Comparison of ENCODE assay signal across 8 cellular contexts in the genomic region with DNA sequence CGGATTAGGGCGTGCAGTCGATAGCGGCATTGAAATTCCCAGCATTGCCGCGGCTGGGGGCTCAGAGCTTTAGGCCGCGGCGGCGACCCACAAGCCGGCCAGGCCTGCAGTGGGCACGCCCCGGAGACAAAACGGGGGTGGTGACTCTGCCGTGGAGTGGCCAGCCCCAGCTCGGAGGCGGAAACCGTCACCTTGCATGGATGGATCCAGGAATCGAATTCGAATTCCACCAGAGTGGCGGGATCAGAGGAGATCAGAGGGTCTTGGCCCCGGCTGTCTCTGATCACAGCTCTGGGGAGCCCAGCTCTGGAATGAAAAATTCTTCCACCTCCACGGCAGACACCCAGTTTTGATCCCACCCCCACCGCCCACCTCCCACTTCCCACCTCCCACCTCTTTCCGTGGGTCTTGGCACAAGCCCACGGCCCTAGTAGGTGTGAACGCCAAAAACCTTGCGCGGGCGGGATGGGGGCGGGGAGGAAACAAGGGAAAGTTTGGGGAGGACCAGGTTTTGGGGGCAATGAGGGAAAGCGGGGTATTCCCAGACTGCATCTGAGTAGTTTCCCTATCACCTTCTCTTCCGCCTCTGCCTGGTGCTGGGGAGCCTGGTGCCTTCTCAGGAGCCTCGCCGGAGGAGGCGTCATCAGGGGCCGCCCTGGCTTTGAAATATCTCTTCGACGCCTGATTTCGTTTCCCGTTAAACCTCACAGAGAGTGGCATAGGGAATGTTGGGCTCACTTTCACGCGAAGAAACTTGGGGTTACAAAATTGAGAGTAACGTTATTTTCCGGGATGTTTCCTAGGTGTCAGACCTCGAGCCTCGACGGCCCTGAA. TPM values are rescaled to one million over a fixed set of nuclear protein-coding genes. Genes with fewer than 3 reads are reported as not detected.
DNase-seq lines count a peak whose midpoint lies in the region; ATAC-seq and TF ChIP-seq lines count a peak whose summit lies in the region.

No MANE protein-coding gene starts in this region.

- H3K9me3 ChIP-seq in HUES64 (ENCODE audit: insufficient read depth, low read depth, low read length) (no peaks in the 10 kb centered on the region), endodermal cell (ENCODE audit: control insufficient read depth, low read length) (no peaks in the 10 kb centered on the region), BE2C (no peaks in the 10 kb centered on the region)

- TF ChIP-seq CTCF in endodermal cell (conservative IDR thresholded peaks at IDR 0.05) (no peak), BE2C (IDR thresholded peaks at IDR 0.05; ENCODE audit: low read depth, low read length) (no peak)

- H3K27me3 ChIP-seq in HUES64 (ENCODE audit: insufficient read depth, low read length) (peaks cover 86% of the 10 kb centered on the region), endodermal cell (ENCODE audit: control insufficient read depth, insufficient read depth, low read length, poor library complexity, severe bottlenecking) (peaks cover 78% of the 10 kb centered on the region), BE2C (peaks cover 68% of the 10 kb centered on the region)

- H3K9me3 Mint-ChIP-seq in endodermal cell, result no peaks in the 10 kb centered on the region

- ATAC-seq in HG03196 (IDR thresholded peaks at IDR 0.05; ENCODE audit: unreplicated experiment) (no peak), GM19395 (IDR thresholded peaks at IDR 0.05; ENCODE audit: unreplicated experiment) (no peak), GM21528 (IDR thresholded peaks at IDR 0.05; ENCODE audit: low FRiP score, unreplicated experiment) (no peak)

- no peaks in the 10 kb centered on the region for H3K36me3 ChIP-seq in HUES64 (ENCODE audit: insufficient read depth, low read length)
- no peaks in the 10 kb centered on the region for H3K36me3 ChIP-seq in endodermal cell (ENCODE audit: control insufficient read depth, insufficient read depth, low read length)
- no peaks in the 10 kb centered on the region for H3K36me3 ChIP-seq in BE2C

- peaks cover 33% of the 10 kb centered on the region for H3K4me1 Mint-ChIP-seq in endodermal cell

- peaks cover 11% of the 10 kb centered on the region for H3K36me3 Mint-ChIP-seq in endodermal cell (ENCODE audit: low read depth)

- H3K4me1 ChIP-seq in HUES64 (ENCODE audit: insufficient read depth, low read length) (peaks cover 20% of the 10 kb centered on the region; the same call in 1 of the 2 replicates), endodermal cell (ENCODE audit: control insufficient read depth, insufficient read depth, low read length) (no peaks in the 10 kb centered on the region), BE2C (no peaks in the 10 kb centered on the region)

- no peak overlapping the region; the same call in 1 of the 2 replicates for H3K27ac ChIP-seq in HUES64 (ENCODE audit: low read depth, low read length)
- H3K27ac ChIP-seq in endodermal cell (ENCODE audit: low read depth, low read length), result no peak overlapping the region

- DNase-seq in 8988T, result peak; percentile 91
- peak; percentile 64 for DNase-seq in endodermal cell
- peak; percentile 55 for DNase-seq in myocyte (ENCODE audit: low read depth)
- no peak for DNase-seq in BE2C

- H3K9ac ChIP-seq in HUES64 (ENCODE audit: low read depth, low read length) (peak overlapping the region; percentile 61), endodermal cell (ENCODE audit: extremely low read depth, low read length, poor library complexity, severe bottlenecking) (no peak overlapping the region)

- 4% methylated on average over 47 of the region's 48 CpGs for WGBS in HUES64
- whole genome bisulfite sequencing in endodermal cell (ENCODE audit: insufficient coverage in 1 of 2, insufficient read length in 1 of 2), 2 experiments, result 10 to 12% methylated on average over 22 to 48 of the region's 48 CpGs

- peaks cover 82% of the 10 kb centered on the region for H3K27me3 Mint-ChIP-seq in endodermal cell (ENCODE audit: insufficient read depth)

- peak overlapping the region; percentile 79 for H3K4me3 Mint-ChIP-seq in endodermal cell

- H3K4me3 ChIP-seq in HUES64 (ENCODE audit: low read length), result peak overlapping the region; percentile 66
- H3K4me3 ChIP-seq in endodermal cell (ENCODE audit: low read length), result peak overlapping the region; percentile 91
- H3K4me3 ChIP-seq in BE2C (ENCODE audit: low read depth, low read length), result no peak overlapping the region

- peak overlapping the region; percentile 82 for H3K27ac Mint-ChIP-seq in endodermal cell

RNA-seq across cellular contexts. Expression of gene IRX3, which starts 1.4 kb away (rescaled TPM):
- 7.0 TPM for polyA plus RNA-seq in HUES64 (2013, experiment 1 of 2)
- polyA plus RNA-seq in HUES64 (2013, experiment 2 of 2), result 13.9 TPM
- total RNA-seq in endodermal cell (10 to 100 TPM; 15.6 to 16.4 TPM), myocyte (67.1 and 109 TPM in 2 replicates)
- polyA plus RNA-seq in endodermal cell (2013, experiment 1 of 2), result 34.5 TPM
- polyA plus RNA-seq in endodermal cell (2013, experiment 2 of 2), result 23.6 TPM
- 25.0 TPM for polyA plus RNA-seq in myocyte (2012)
- 0.82 TPM for polyA plus RNA-seq in BE2C (2012; ENCODE audit: insufficient read depth, insufficient read length, low read depth)
